ENCODE assay signal across 22 cellular contexts in genomic region chr1:215045647-215046308, GRCh38. TPM values are rescaled to one million over a fixed set of nuclear protein-coding genes. Genes with fewer than 3 reads are reported as not detected.
DNase-seq lines count a peak whose midpoint lies in the region; ATAC-seq and TF ChIP-seq lines count a peak whose summit lies in the region.
"Had no signal": no experiment of that assay in that cellular context is flagged by ENCODE, and none has a peak within 500 bp of the region (broad histone marks: within the 10 kb centered on the region; RNA-seq: fewer than 3 reads in every experiment).

No MANE protein-coding gene starts in this region.

- H3K9ac ChIP-seq in colonic mucosa (ENCODE audit: low read depth in 2 of 2, low read length in 2 of 2) = no peak overlapping the region
- H3K9ac ChIP-seq: KMS-11 had no signal

- H3K36me3 ChIP-seq in uterus (no peaks in the 10 kb centered on the region), colonic mucosa (no peaks in the 10 kb centered on the region)
- H3K36me3 ChIP-seq: BE2C, Peyer's patch had no signal

- no peaks in the 10 kb centered on the region for H3K9me3 ChIP-seq in uterus
- H3K9me3 ChIP-seq in colonic mucosa = no peaks in the 10 kb centered on the region
- H3K9me3 ChIP-seq: BE2C, Peyer's patch had no signal

- no peak for TF ChIP-seq POLR2A in uterus (IDR thresholded peaks at IDR 0.05)

- DNase-seq in AG08395 (ENCODE audit: low spot score) = peak; percentile 39
- peak; percentile 52 for DNase-seq in GM04504 (ENCODE audit: low read depth)
- peak; percentile 57 for DNase-seq in fibroblast of peridontal ligament (ENCODE audit: extremely low read depth)
- DNase-seq in NCI-H526 treated with DMSO at 0.1 percent for 48 hours (lab: John Stamatoyannopoulos, UW) = no peak
- no peak for DNase-seq in uterus
- DNase-seq in NOMO-1 (lab: John Stamatoyannopoulos, UW; ENCODE audit: unreplicated experiment in 2 of 2) = no peak
- DNase-seq in colonic mucosa = no peak
- DNase-seq: BE2C; NCI-H1105; NCI-H146; NCI-H2029; NCI-H2227 treated with DMSO at 0.1 percent for 48 hours; NCI-H510A; NCI-H774; NK-92 treated with Interleukin-12 subunit alpha and Interleukin-12 subunit beta, amount 100 ng/mL, for 24 hours; Peyer's patch had no signal

- no peak for TF ChIP-seq CTCF in uterus (IDR thresholded peaks at IDR 0.05)
- TF ChIP-seq CTCF in colonic mucosa (IDR thresholded peaks at IDR 0.05) = no peak

- intact Hi-C loops in uterus (cut with DNase I; ENCODE audit: low total_unique reads) (no loop called here), colonic mucosa (cut with DNase I) (no loop called here)

- H3K4me3 ChIP-seq in uterus (no peak overlapping the region), colonic mucosa (no peak overlapping the region)
- H3K4me3 ChIP-seq: Peyer's patch had no signal

- peak; percentile 85 for ATAC-seq in SK-N-SH treated with all-trans-retinoic acid at 6 μM for 48 hours

- no peaks in the 10 kb centered on the region for H3K4me1 ChIP-seq in uterus
- no peaks in the 10 kb centered on the region for H3K4me1 ChIP-seq in colonic mucosa
- H3K4me1 ChIP-seq: BE2C, Peyer's patch had no signal

- H3K27me3 ChIP-seq in uterus (no peaks in the 10 kb centered on the region), colonic mucosa (no peaks in the 10 kb centered on the region)
- H3K27me3 ChIP-seq: BE2C, Peyer's patch had no signal

- H3K27ac ChIP-seq in uterus (no peak overlapping the region), colonic mucosa (no peak overlapping the region)
- H3K27ac ChIP-seq: HL-60, KMS-11, Peyer's patch had no signal

TF ChIP-seq in SK-N-SH treated with all-trans-retinoic acid at 6 μM for 48 hours, 23 proteins besides CTCF, POLR2A, EP300 and RAD21:
- TF ChIP-seq PPARA (CRISPR knock-in tag; IDR thresholded peaks at IDR 0.05; ENCODE audit: borderline replicate concordance) (no peak), TCF4 (CRISPR knock-in tag; IDR thresholded peaks at IDR 0.05; ENCODE audit: borderline replicate concordance) (no peak), CSDC2 (CRISPR knock-in tag; IDR thresholded peaks at IDR 0.05) (no peak), CREB5 (CRISPR knock-in tag; IDR thresholded peaks at IDR 0.05; ENCODE audit: low read depth) (no peak), OSR1 (CRISPR knock-in tag; IDR thresholded peaks at IDR 0.05) (no peak), TOX (CRISPR knock-in tag; IDR thresholded peaks at IDR 0.05; ENCODE audit: borderline replicate concordance) (no peak), ISL1 (CRISPR knock-in tag; IDR thresholded peaks at IDR 0.05) (no peak), POU6F1 (CRISPR knock-in tag; IDR thresholded peaks at IDR 0.05; ENCODE audit: borderline replicate concordance, low read depth) (no peak), GLIS3 (CRISPR knock-in tag; IDR thresholded peaks at IDR 0.05) (no peak), SNAI2 (CRISPR knock-in tag; IDR thresholded peaks at IDR 0.05) (no peak), PATZ1 (CRISPR knock-in tag; IDR thresholded peaks at IDR 0.05; ENCODE audit: borderline replicate concordance) (no peak), ZFP3 (CRISPR knock-in tag; IDR thresholded peaks at IDR 0.05) (no peak), TSHZ2 (CRISPR knock-in tag; IDR thresholded peaks at IDR 0.05) (no peak), BACH2 (CRISPR knock-in tag; IDR thresholded peaks at IDR 0.05; ENCODE audit: borderline replicate concordance) (no peak), ESRRG (CRISPR knock-in tag; IDR thresholded peaks at IDR 0.05) (no peak), ZC3H10 (CRISPR knock-in tag; IDR thresholded peaks at IDR 0.05) (no peak), RARB (CRISPR knock-in tag; IDR thresholded peaks at IDR 0.05) (no peak), CSRNP3 (CRISPR knock-in tag; IDR thresholded peaks at IDR 0.05) (no peak), ZNF565 (CRISPR knock-in tag; conservative IDR thresholded peaks at IDR 0.05; ENCODE audit: low read depth) (no peak)

RNA-seq across cellular contexts. Expression of gene KCNK2, which starts 36.8 kb away (rescaled TPM):
- total RNA-seq in uterus (1 to 10 TPM in 2 of 4 donors, not detected in 2; 3.0 to 3.8 TPM), colonic mucosa (under 1 TPM; 0.17 to 0.56 TPM)
- total RNA-seq: HT-29; OCI-LY7; T-helper 1 cell treated with Interleukin-12 subunit alpha and Interleukin-12 subunit beta and Interleukin-4 antibody, amounts not matched to agents 30 ng/mL and 1 ng/mL, for 36 hours had no signal

Comparison
In these comparisons a context has a peak if more than half of its experiments do, and no peak if none do; other contexts are left out.
1. DNase-seq: peak in AG08395 (single experiment), GM04504 (single experiment) and fibroblast of peridontal ligament (single experiment); none in NCI-H526 treated with DMSO at 0.1 percent for 48 hours (single experiment), uterus (0 of 2), NOMO-1 (0 of 2) and colonic mucosa (single experiment).